Comparison of ENCODE assay signal across 1 cellular context in the genomic region with DNA sequence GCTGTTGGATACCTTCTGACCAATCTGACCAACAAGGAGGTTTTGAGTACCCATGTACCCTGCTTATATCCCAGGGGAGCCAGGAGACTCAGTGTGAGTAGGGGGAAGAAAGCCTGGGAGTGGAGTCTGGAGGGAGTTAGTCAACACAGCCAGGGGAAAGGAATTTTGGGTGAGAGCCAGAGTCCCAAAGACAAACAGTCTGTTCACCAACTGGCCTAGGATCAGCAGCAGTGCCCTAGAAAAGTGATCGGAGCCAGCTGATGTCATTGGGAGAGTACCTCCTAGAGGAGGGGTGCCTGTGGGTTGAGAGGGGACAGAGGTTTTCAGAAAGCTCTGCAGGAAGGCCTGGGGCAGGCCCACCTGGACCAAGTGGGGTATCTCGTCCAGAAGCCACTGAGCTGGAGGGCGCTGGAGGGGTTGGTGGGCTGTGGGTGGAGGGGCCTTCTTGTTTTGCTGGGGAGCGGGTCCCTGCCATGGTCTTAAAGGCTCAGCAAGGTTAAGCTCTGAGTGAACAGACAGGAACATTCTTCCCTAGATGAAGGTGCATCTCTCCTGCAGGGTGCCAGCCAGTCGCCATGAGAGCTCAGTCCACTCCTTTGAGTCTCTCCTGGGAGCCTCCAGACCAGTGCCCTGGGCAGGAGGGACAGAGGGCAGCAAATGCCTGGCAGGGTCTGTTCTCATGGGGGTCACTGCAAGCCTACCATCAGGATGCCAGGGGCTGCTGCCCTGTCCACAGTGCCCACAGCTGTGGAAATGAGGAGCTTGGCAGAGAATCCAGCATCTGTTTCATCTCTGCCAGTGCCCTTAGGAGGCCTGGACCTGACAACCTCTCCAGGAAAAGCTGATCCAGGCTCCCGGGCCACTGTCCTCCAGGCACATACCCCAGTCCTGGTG.
TF ChIP-seq lines count a peak whose summit lies in the region.

No MANE protein-coding gene starts in this region.

TF ChIP-seq in GM23338, 12 proteins besides CTCF, POLR2A, EP300 and RAD21 (continued from another document):
- TF ChIP-seq ZNF462 (CRISPR knock-in tag; IDR thresholded peaks at IDR 0.05): no peak
- TF ChIP-seq STAT1 (IDR thresholded peaks at IDR 0.05; ENCODE audit: unreplicated experiment): no peak
- TF ChIP-seq JUNB (IDR thresholded peaks at IDR 0.05; ENCODE audit: unreplicated experiment): no peak
- no peak for TF ChIP-seq CREB1 (CRISPR knock-in tag; IDR thresholded peaks at IDR 0.05; ENCODE audit: low read depth)
